ENCODE assay signal across 9 cellular contexts in the genomic region with DNA sequence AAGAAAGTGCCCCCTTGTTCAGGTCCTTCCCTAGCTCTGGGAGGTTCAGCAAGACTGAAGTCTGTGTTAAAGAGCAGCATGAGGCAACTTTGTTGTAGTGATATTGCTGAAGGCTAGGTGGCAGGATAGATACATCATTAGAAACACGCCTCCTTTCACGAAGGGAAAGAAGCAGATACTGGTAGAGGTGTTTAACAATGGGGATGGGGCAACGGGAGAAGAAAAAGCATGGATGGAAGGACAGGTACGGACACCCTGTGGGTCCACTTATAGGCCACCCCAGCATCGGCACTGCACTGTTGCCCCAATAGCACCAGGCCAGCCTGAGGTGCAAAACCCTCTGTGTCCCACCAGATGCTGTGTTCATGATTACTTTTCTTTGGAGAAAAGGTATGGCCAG. TPM values are rescaled to one million over a fixed set of nuclear protein-coding genes. Genes with fewer than 3 reads are reported as not detected.
DNase-seq lines count a peak whose midpoint lies in the region; ATAC-seq and TF ChIP-seq lines count a peak whose summit lies in the region.
"Had no signal": no experiment of that assay in that cellular context is flagged by ENCODE, and none has a peak within 500 bp of the region (broad histone marks: within the 10 kb centered on the region; RNA-seq: fewer than 3 reads in every experiment).

No MANE protein-coding gene starts in this region.

- intact Hi-C loops in body of pancreas (cut with DNase I), result no loop called here

- ATAC-seq in HG03521 (IDR thresholded peaks at IDR 0.05; ENCODE audit: unreplicated experiment) (peak; percentile 59), body of pancreas (peak; percentile 66), thoracic aorta (ENCODE audit: insufficient number of reproducible peaks, low FRiP score, low read depth) (no peak), GM18858 (IDR thresholded peaks at IDR 0.05; ENCODE audit: unreplicated experiment) (no peak)

- peaks cover 0 to 16% of the 10 kb centered on the region in 2 donors for H3K27me3 ChIP-seq in body of pancreas
- no peaks in the 10 kb centered on the region for H3K27me3 ChIP-seq in kidney epithelial cell (ENCODE audit: control insufficient read depth, insufficient read depth, low read length)
- no peaks in the 10 kb centered on the region for H3K27me3 ChIP-seq in thoracic aorta (replicated peaks; ENCODE audit: insufficient read depth)

- peak; percentile 13 to 44 for DNase-seq in NOMO-1 (lab: John Stamatoyannopoulos, UW; ENCODE audit: unreplicated experiment in 2 of 2)
- DNase-seq in NOMO-1 treated with dmso at 0.1 percent for 144 hours (lab: John Stamatoyannopoulos, UW; ENCODE audit: unreplicated experiment), result no peak
- DNase-seq in NCI-H748 (lab: John Stamatoyannopoulos, UW; ENCODE audit: unreplicated experiment), result peak; percentile 94
- DNase-seq in body of pancreas, result peak in 1 of 4 donors; percentile 31
- no peak for DNase-seq in kidney epithelial cell (ENCODE audit: low read depth)
- no peak for DNase-seq in thoracic aorta (ENCODE audit: low spot score)

- H3K4me1 ChIP-seq in body of pancreas (peaks cover 17% of the 10 kb centered on the region), thoracic aorta (ENCODE audit: control insufficient read depth in 1 of 2, low read depth in 2 of 2) (peaks cover 8 to 78% of the 10 kb centered on the region in 2 donors)

- WGBS in body of pancreas, 2 donors, result 5 to 6% methylated on average over 5 of the region's 5 CpGs

- H3K4me3 ChIP-seq in body of pancreas (no peak overlapping the region), kidney epithelial cell (ENCODE audit: low read depth, low read length) (no peak overlapping the region), thoracic aorta (no peak overlapping the region)
- H3K4me3 ChIP-seq: BLaER1 had no signal

- H3K36me3 ChIP-seq in body of pancreas (replicated peaks in 1 of 2; ENCODE audit: insufficient read depth in 1 of 2, low read depth in 2 of 2), result no peaks in the 10 kb centered on the region
- H3K36me3 ChIP-seq in kidney epithelial cell (ENCODE audit: control insufficient read depth, insufficient read depth, low read length), result no peaks in the 10 kb centered on the region
- H3K36me3 ChIP-seq in thoracic aorta, result no peaks in the 10 kb centered on the region
- H3K36me3 ChIP-seq: BLaER1 had no signal

- TF ChIP-seq CTCF in body of pancreas (IDR thresholded peaks at IDR 0.05) (peak in 6 of 7 experiments; percentile 29 to 69 (median 60)), kidney epithelial cell (IDR thresholded peaks at IDR 0.05; ENCODE audit: insufficient read depth, low read length, poor library complexity, severe bottlenecking) (peak; percentile 74), thoracic aorta (IDR thresholded peaks at IDR 0.05) (peak; percentile 57)

- TF ChIP-seq POLR2A in body of pancreas (IDR thresholded peaks at IDR 0.05), result no peak

- H3K27ac ChIP-seq in body of pancreas (no peak overlapping the region), thoracic aorta (peak overlapping the region in 1 of 2 donors; percentile 92)
- H3K27ac ChIP-seq: BLaER1 had no signal

- H3K9me3 ChIP-seq in body of pancreas (no peaks in the 10 kb centered on the region), thoracic aorta (no peaks in the 10 kb centered on the region)
- H3K9me3 ChIP-seq: BLaER1 had no signal

RNA-seq across cellular contexts. Expression of a gene that starts 3.5 kb away (rescaled TPM):
- total RNA-seq in body of pancreas (100 to 1,000 TPM in 1 of 2 donors, 10 to 100 TPM in 1; 35.8 to 415 TPM), kidney epithelial cell (51.7 and 72.3 TPM in 2 replicates), thoracic aorta (1,000 to 10,000 TPM in 1 of 2 donors, 100 to 1,000 TPM in 1; 482 to 2,105 TPM)

Comparison
In these comparisons a context has a peak if more than half of its experiments do, and no peak if none do; other contexts are left out.
1. DNase-seq: peak in NOMO-1 (2 of 2) and NCI-H748 (single experiment); none in NOMO-1 treated with dmso at 0.1 percent for 144 hours (single experiment), kidney epithelial cell (single experiment) and thoracic aorta (single experiment).
2. ATAC-seq: peak in HG03521 (single experiment) and body of pancreas (single experiment); none in thoracic aorta (single experiment) and GM18858 (single experiment).
3. Peak in every context shown above with its lines, with median percentiles within 50 percentile points of each other: CTCF ChIP-seq.